19 cellular contexts compared by ENCODE assay signal in genomic region chr1:27506703-27507102, GRCh38. TPM values are rescaled to one million over a fixed set of nuclear protein-coding genes. Genes with fewer than 3 reads are reported as not detected.
DNase-seq lines count a peak whose midpoint lies in the region; ATAC-seq and TF ChIP-seq lines count a peak whose summit lies in the region.
"Had no signal": no experiment of that assay in that cellular context is flagged by ENCODE, and none has a peak within 500 bp of the region (broad histone marks: within the 10 kb centered on the region; RNA-seq: fewer than 3 reads in every experiment).

No MANE protein-coding gene starts in this region.

- no peak for TF ChIP-seq CTCF in H9 (conservative IDR thresholded peaks at IDR 0.05)

- no peak overlapping the region for H3K14ac ChIP-seq in H9 (ENCODE audit: insufficient read depth, low read length)
- H3K14ac ChIP-seq in neuronal stem cell (ENCODE audit: low read length), result no peak overlapping the region

- WGBS in H9 (ENCODE audit: extremely low coverage, insufficient read length, low lambda C conversion rate), result no CpG with 5 or more reads among the region's 6 CpGs
- 63 to 83% methylated on average over 6 of the region's 6 CpGs for WGBS in esophagus, 2 donors
- no CpG with 5 or more reads among the region's 6 CpGs for WGBS in neuronal stem cell (ENCODE audit: extremely low coverage in 2 of 2, insufficient read length in 2 of 2, insufficient replicate concordance in 1 of 2), 2 donors

- H3T11ph ChIP-seq in H9 (ENCODE audit: low read length), result no peak overlapping the region

- H3K4me1 Mint-ChIP-seq in H9, result peaks cover 22 to 36% of the 10 kb centered on the region in 2 experiments
- H3K4me1 Mint-ChIP-seq in activated T-helper 1 cell treated with anti-CD3 and anti-CD28 coated beads, Interleukin-12 subunit alpha, Interleukin-12 subunit beta, Interleukin-2, Interleukin-4 antibody, amounts not matched to agents 30 ng/mL and 10 ng/mL and 1 ng/mL, durations not matched to agents 14 hours and 24 hours and 36 hours (ENCODE audit: low read depth), result no peaks in the 10 kb centered on the region
- H3K4me1 Mint-ChIP-seq: CD14-positive monocyte had no signal

- H3K36me3 Mint-ChIP-seq in H9 (ENCODE audit: insufficient read depth in 1 of 3, low read depth in 3 of 3), result no peaks in the 10 kb centered on the region
- H3K36me3 Mint-ChIP-seq in activated T-helper 1 cell treated with anti-CD3 and anti-CD28 coated beads, Interleukin-12 subunit alpha, Interleukin-12 subunit beta, Interleukin-2, Interleukin-4 antibody, amounts not matched to agents 30 ng/mL and 10 ng/mL and 1 ng/mL, durations not matched to agents 14 hours and 24 hours and 36 hours (ENCODE audit: low read depth), result no peaks in the 10 kb centered on the region
- H3K36me3 Mint-ChIP-seq: CD14-positive monocyte had no signal

- H3K4me3 Mint-ChIP-seq in H9, result no peak overlapping the region
- no peak overlapping the region for H3K4me3 Mint-ChIP-seq in activated T-helper 1 cell treated with anti-CD3 and anti-CD28 coated beads, Interleukin-12 subunit alpha, Interleukin-12 subunit beta, Interleukin-2, Interleukin-4 antibody, amounts not matched to agents 30 ng/mL and 10 ng/mL and 1 ng/mL, durations not matched to agents 14 hours and 24 hours and 36 hours
- H3K4me3 Mint-ChIP-seq: CD14-positive monocyte, GM23338 had no signal

- H3K9me3 ChIP-seq in H9 (ENCODE audit: control insufficient read depth, low read depth, low read length), result no peaks in the 10 kb centered on the region
- no peaks in the 10 kb centered on the region for H3K9me3 ChIP-seq in esophagus (ENCODE audit: control insufficient read depth in 2 of 2, insufficient read depth in 1 of 2, low read depth in 1 of 2, low read length in 1 of 2)
- no peaks in the 10 kb centered on the region for H3K9me3 ChIP-seq in neuronal stem cell (replicated peaks in 1 of 2; ENCODE audit: control insufficient read depth in 2 of 2, insufficient read depth in 1 of 2, low read depth in 1 of 2, low read length in 2 of 2)

- intact Hi-C loops in activated T-helper 1 cell treated with anti-CD3 and anti-CD28 coated beads, Interleukin-12 subunit alpha, Interleukin-12 subunit beta, Interleukin-2, Interleukin-4 antibody, amounts not matched to agents 30 ng/mL and 10 ng/mL and 1 ng/mL, durations not matched to agents 14 hours and 24 hours and 36 hours (cut with micrococcal nuclease), result no loop called here

- ATAC-seq in HG03457 (IDR thresholded peaks at IDR 0.05; ENCODE audit: unreplicated experiment), result no peak
- ATAC-seq: GM12878, GM23338 had no signal

- no peak overlapping the region for H2AFZ ChIP-seq in H9 (ENCODE audit: low read length)
- no peak overlapping the region for H2AFZ ChIP-seq in neuronal stem cell (ENCODE audit: low read length)
- H2AFZ ChIP-seq: GM23338, PC-9 had no signal

- H2BK15ac ChIP-seq in H9 (ENCODE audit: low read depth, low read length), result no peak overlapping the region
- H2BK15ac ChIP-seq in neuronal stem cell (ENCODE audit: low read length), result no peak overlapping the region

- H3K27ac Mint-ChIP-seq in H9, result peak overlapping the region in 2 of 3 experiments; percentile 16 to 56; a peak in 2 of 7 replicates
- H3K27ac Mint-ChIP-seq in activated T-helper 1 cell treated with anti-CD3 and anti-CD28 coated beads, Interleukin-12 subunit alpha, Interleukin-12 subunit beta, Interleukin-2, Interleukin-4 antibody, amounts not matched to agents 30 ng/mL and 10 ng/mL and 1 ng/mL, durations not matched to agents 14 hours and 24 hours and 36 hours, result no peak overlapping the region
- H3K27ac Mint-ChIP-seq: GM23338 had no signal

- H3K27me3 ChIP-seq in H9 (ENCODE audit: insufficient read depth, low read length), result no peaks in the 10 kb centered on the region
- H3K27me3 ChIP-seq in esophagus (ENCODE audit: control insufficient read depth in 1 of 2, insufficient read depth in 2 of 2, low read length in 2 of 2), result no peaks in the 10 kb centered on the region
- no peaks in the 10 kb centered on the region for H3K27me3 ChIP-seq in neuronal stem cell (ENCODE audit: control insufficient read depth in 3 of 3, insufficient read depth in 3 of 3, low read depth in 1 of 3, low read length in 3 of 3)

- no peaks in the 10 kb centered on the region for H4K20me1 ChIP-seq in H9 (ENCODE audit: control insufficient read depth, insufficient read depth, insufficient read length)

- H3K4me3 ChIP-seq in esophagus (ENCODE audit: low read depth in 1 of 2, low read length in 2 of 2), result no peak overlapping the region
- no peak overlapping the region for H3K4me3 ChIP-seq in neuronal stem cell (ENCODE audit: low read length in 2 of 2)
- H3K4me3 ChIP-seq: GM12878, GM23338, PC-9 had no signal

- H3K36me3 ChIP-seq in esophagus (ENCODE audit: control insufficient read depth in 2 of 2, insufficient read depth in 2 of 2, low read length in 1 of 2) (no peaks in the 10 kb centered on the region), neuronal stem cell (replicated peaks in 1 of 2; ENCODE audit: control insufficient read depth in 2 of 2, insufficient read depth in 2 of 2, low read length in 2 of 2) (no peaks in the 10 kb centered on the region)

- H3K4me1 ChIP-seq in H9 (ENCODE audit: insufficient read depth, low read length), result no peaks in the 10 kb centered on the region
- H3K4me1 ChIP-seq in esophagus (ENCODE audit: control insufficient read depth in 2 of 2, insufficient read depth in 2 of 2, low read length in 1 of 2), result peaks cover 0 to 11% of the 10 kb centered on the region in 2 donors
- H3K4me1 ChIP-seq in neuronal stem cell (ENCODE audit: control insufficient read depth in 2 of 2, insufficient read depth in 1 of 2, low read depth in 1 of 2, low read length in 2 of 2), result peaks cover 16 to 18% of the 10 kb centered on the region in 2 donors

- no peak overlapping the region for H3K18ac ChIP-seq in H9 (ENCODE audit: insufficient read length, low read depth, low read length)
- H3K18ac ChIP-seq in neuronal stem cell (ENCODE audit: low read length), result peak overlapping the region; percentile 17

- H3K27ac ChIP-seq in H9 (ENCODE audit: insufficient read length, low read depth, low read length), result no peak overlapping the region
- peak overlapping the region; percentile 35 to 82 for H3K27ac ChIP-seq in esophagus (ENCODE audit: low read depth in 2 of 2, low read length in 1 of 2)
- H3K27ac ChIP-seq in neuronal stem cell (replicated peaks; ENCODE audit: low read length), result no peak overlapping the region
- H3K27ac ChIP-seq: 22Rv1, KMS-11, PC-9 had no signal

- no peaks in the 10 kb centered on the region; the same call in 1 of the 2 replicates for H3K27me3 Mint-ChIP-seq in H9 (ENCODE audit: low read depth)
- no peaks in the 10 kb centered on the region for H3K27me3 Mint-ChIP-seq in activated T-helper 1 cell treated with anti-CD3 and anti-CD28 coated beads, Interleukin-12 subunit alpha, Interleukin-12 subunit beta, Interleukin-2, Interleukin-4 antibody, amounts not matched to agents 30 ng/mL and 10 ng/mL and 1 ng/mL, durations not matched to agents 14 hours and 24 hours and 36 hours (ENCODE audit: insufficient read depth)

- H3K4me2 ChIP-seq in H9 (ENCODE audit: insufficient read depth, insufficient read length, low read length) (no peak overlapping the region), neuronal stem cell (ENCODE audit: insufficient read depth, low read length, poor library complexity, severe bottlenecking) (no peak overlapping the region)
- H3K4me2 ChIP-seq: GM23338, KMS-11, PC-9 had no signal

- H3K79me2 ChIP-seq in H9 (ENCODE audit: insufficient read depth, low read length), result no peaks in the 10 kb centered on the region

- no peaks in the 10 kb centered on the region for H3K9me3 Mint-ChIP-seq in H9
- no peaks in the 10 kb centered on the region for H3K9me3 Mint-ChIP-seq in activated T-helper 1 cell treated with anti-CD3 and anti-CD28 coated beads, Interleukin-12 subunit alpha, Interleukin-12 subunit beta, Interleukin-2, Interleukin-4 antibody, amounts not matched to agents 30 ng/mL and 10 ng/mL and 1 ng/mL, durations not matched to agents 14 hours and 24 hours and 36 hours
- H3K9me3 Mint-ChIP-seq: CD14-positive monocyte, GM23338 had no signal

- H3K23ac ChIP-seq in H9 (ENCODE audit: insufficient read length, low read depth, low read length), result no peak overlapping the region
- no peak overlapping the region for H3K23ac ChIP-seq in neuronal stem cell (ENCODE audit: low read depth, low read length, poor library complexity)

- no peak overlapping the region for H2BK12ac ChIP-seq in H9 (ENCODE audit: insufficient read length, low read depth, low read length)
- H2BK12ac ChIP-seq in neuronal stem cell (ENCODE audit: low read length), result peak overlapping the region; percentile 73

- no peak overlapping the region for H2AK5ac ChIP-seq in H9 (ENCODE audit: insufficient read length, low read length)
- H2AK5ac ChIP-seq in neuronal stem cell (ENCODE audit: low read depth, low read length), result no peak overlapping the region

- H2BK120ac ChIP-seq in H9 (ENCODE audit: low read depth, low read length, poor library complexity, severe bottlenecking) (no peak overlapping the region), neuronal stem cell (ENCODE audit: low read depth, low read length) (no peak overlapping the region)

- H4K5ac ChIP-seq in H9 (ENCODE audit: insufficient read length, low read depth, low read length), result no peak overlapping the region

- H3K4ac ChIP-seq in H9 (ENCODE audit: low read depth, low read length) (no peak overlapping the region), neuronal stem cell (ENCODE audit: low read length) (no peak overlapping the region)

- H4K8ac ChIP-seq in H9 (replicated peaks; ENCODE audit: insufficient read length, low read depth, low read length), result no peak overlapping the region
- H4K8ac ChIP-seq in neuronal stem cell (ENCODE audit: low read depth, low read length), result no peak overlapping the region

- H2BK5ac ChIP-seq in H9 (ENCODE audit: insufficient read length, low read length) (no peak overlapping the region), neuronal stem cell (ENCODE audit: low read length) (peak overlapping the region; percentile 39)

- no peak overlapping the region for H2BK20ac ChIP-seq in H9 (ENCODE audit: low read depth, low read length, poor library complexity, severe bottlenecking)

- H3K9ac ChIP-seq in H9 (ENCODE audit: extremely low read depth, insufficient read length, low read length), result no peak overlapping the region
- no peak overlapping the region for H3K9ac ChIP-seq in neuronal stem cell (ENCODE audit: low read depth, low read length, poor library complexity)
- H3K9ac ChIP-seq: KMS-11 had no signal

- H4K91ac ChIP-seq in H9 (ENCODE audit: insufficient read length, low read depth, low read length), result no peak overlapping the region
- no peak overlapping the region for H4K91ac ChIP-seq in neuronal stem cell (ENCODE audit: low read depth, low read length, poor library complexity)

- no peaks in the 10 kb centered on the region for H3K23me2 ChIP-seq in H9 (ENCODE audit: insufficient read length, low read depth, low read length, poor library complexity, severe bottlenecking)

- no peak overlapping the region for H3K56ac ChIP-seq in H9 (ENCODE audit: insufficient read length, low read depth, low read length)

- DNase-seq in DMS 273 (lab: John Stamatoyannopoulos, UW; ENCODE audit: unreplicated experiment) (peak; percentile 60), DMS 273 treated with DMSO at 0.1 percent for 48 hours (lab: John Stamatoyannopoulos, UW) (no peak), H9 (no peak), neuronal stem cell (ENCODE audit: low spot score) (no peak), germinal center (ENCODE audit: low spot score) (no peak)
- no peak for DNase-seq in activated T-helper 1 cell treated with anti-CD3 and anti-CD28 coated beads, Interleukin-12 subunit alpha, Interleukin-12 subunit beta, Interleukin-2, Interleukin-4 antibody, amounts not matched to agents 30 ng/mL and 10 ng/mL and 1 ng/mL, durations not matched to agents 14 hours and 24 hours and 36 hours (ENCODE audit: low spot score)
- DNase-seq: EL, MV-4-11, NCI-H1694 treated with DMSO at 0.1 percent for 48 hours, NCI-H2107, NCI-H510A, PC-9 had no signal

- H3K79me1 ChIP-seq in H9 (ENCODE audit: insufficient read depth, low read depth, low read length, poor library complexity, severe bottlenecking), result no peaks in the 10 kb centered on the region
- no peaks in the 10 kb centered on the region for H3K79me1 ChIP-seq in neuronal stem cell (ENCODE audit: low read depth, low read length)

RNA-seq across cellular contexts. Expression of gene WASF2, which starts 16.7 kb away (rescaled TPM):
- total RNA-seq in H9 (2021), result 65.9 and 69.2 TPM in 2 replicates
- 10 to 100 TPM; 47.8 TPM for polyA plus RNA-seq in esophagus
- 44.1 TPM for polyA plus RNA-seq in neuronal stem cell (2013, experiment 1 of 2)
- polyA plus RNA-seq in neuronal stem cell (2013, experiment 2 of 2), result 45.8 TPM
- 108 and 109 TPM in 2 replicates for total RNA-seq in activated T-helper 1 cell treated with anti-CD3 and anti-CD28 coated beads, Interleukin-12 subunit alpha, Interleukin-12 subunit beta, Interleukin-2, Interleukin-4 antibody, amounts not matched to agents 30 ng/mL and 10 ng/mL and 1 ng/mL, durations not matched to agents 14 hours and 24 hours and 36 hours

Comparison
In these comparisons a context has a peak if more than half of its experiments do, and no peak if none do; other contexts are left out.
1. H3K27ac ChIP-seq: peak in esophagus (2 of 2); none in H9 (single experiment) and neuronal stem cell (single experiment).